1 cellular context compared by ENCODE assay signal in genomic region chr1:109910963-109911798, GRCh38.
TF ChIP-seq lines count a peak whose summit lies in the region.

No MANE protein-coding gene starts in this region.

TF ChIP-seq in HepG2, 621 proteins besides CTCF, POLR2A, EP300 and RAD21 (continued from another document):
- TF ChIP-seq ZUFSP (CRISPR knock-in tag; IDR thresholded peaks at IDR 0.05; ENCODE audit: borderline replicate concordance) (no peak), ZNF335 (CRISPR knock-in tag; IDR thresholded peaks at IDR 0.05) (no peak), ARID2 (CRISPR knock-in tag; IDR thresholded peaks at IDR 0.05; ENCODE audit: borderline replicate concordance) (peak; percentile 59; the same call in 1 of the 2 replicates), ZNF567 (CRISPR knock-in tag; IDR thresholded peaks at IDR 0.05; ENCODE audit: borderline replicate concordance) (no peak), CREB1 (IDR thresholded peaks at IDR 0.05) (no peak), CREB1 (CRISPR knock-in tag; IDR thresholded peaks at IDR 0.05) (no peak), PRMT3 (CRISPR knock-in tag; IDR thresholded peaks at IDR 0.05; ENCODE audit: borderline replicate concordance, low read depth) (no peak), ZNF441 (CRISPR knock-in tag; IDR thresholded peaks at IDR 0.05; ENCODE audit: borderline replicate concordance) (no peak; the same call in 1 of the 2 replicates), ADNP (CRISPR knock-in tag; IDR thresholded peaks at IDR 0.05) (peak; percentile 89), ZNF777 (CRISPR knock-in tag; IDR thresholded peaks at IDR 0.05) (no peak), FOSL1 (CRISPR knock-in tag; IDR thresholded peaks at IDR 0.05; ENCODE audit: borderline replicate concordance) (no peak), PATZ1 (CRISPR knock-in tag; IDR thresholded peaks at IDR 0.05) (peak; percentile 39; the same call in 1 of the 2 replicates), RBM22 (optimal IDR thresholded peaks at IDR 0.05; ENCODE audit: low read length) (no peak), ATAD3A (CRISPR knock-in tag; IDR thresholded peaks at IDR 0.05) (no peak), ZMYM3 (CRISPR knock-in tag; IDR thresholded peaks at IDR 0.05) (peak; percentile 97), HNRNPLL (IDR thresholded peaks at IDR 0.05; ENCODE audit: low read depth, low read length, poor library complexity, severe bottlenecking) (peak; percentile 4), ARHGAP35 (CRISPR knock-in tag; IDR thresholded peaks at IDR 0.05; ENCODE audit: borderline replicate concordance) (0 out of 2 replicates have a peak, but pooled peaks have one; percentile 28), NFKB2 (CRISPR knock-in tag; IDR thresholded peaks at IDR 0.05; ENCODE audit: borderline replicate concordance) (no peak), ZNF543 (CRISPR knock-in tag; IDR thresholded peaks at IDR 0.05) (0 out of 2 replicates have a peak, but pooled peaks have one; percentile 40), TOPORS (CRISPR knock-in tag; IDR thresholded peaks at IDR 0.05) (0 out of 2 replicates have a peak, but pooled peaks have one; percentile 37), ZMAT3 (CRISPR knock-in tag; conservative IDR thresholded peaks at IDR 0.05) (0 out of 2 replicates have a peak, but pooled peaks have one; percentile 14)
- TF ChIP-seq, protein P1, sequence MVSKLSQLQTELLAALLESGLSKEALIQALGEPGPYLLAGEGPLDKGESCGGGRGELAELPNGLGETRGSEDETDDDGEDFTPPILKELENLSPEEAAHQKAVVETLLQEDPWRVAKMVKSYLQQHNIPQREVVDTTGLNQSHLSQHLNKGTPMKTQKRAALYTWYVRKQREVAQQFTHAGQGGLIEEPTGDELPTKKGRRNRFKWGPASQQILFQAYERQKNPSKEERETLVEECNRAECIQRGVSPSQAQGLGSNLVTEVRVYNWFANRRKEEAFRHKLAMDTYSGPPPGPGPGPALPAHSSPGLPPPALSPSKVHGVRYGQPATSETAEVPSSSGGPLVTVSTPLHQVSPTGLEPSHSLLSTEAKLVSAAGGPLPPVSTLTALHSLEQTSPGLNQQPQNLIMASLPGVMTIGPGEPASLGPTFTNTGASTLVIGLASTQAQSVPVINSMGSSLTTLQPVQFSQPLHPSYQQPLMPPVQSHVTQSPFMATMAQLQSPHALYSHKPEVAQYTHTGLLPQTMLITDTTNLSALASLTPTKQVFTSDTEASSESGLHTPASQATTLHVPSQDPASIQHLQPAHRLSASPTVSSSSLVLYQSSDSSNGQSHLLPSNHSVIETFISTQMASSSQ (IDR thresholded peaks at IDR 0.05; ENCODE audit: low read depth): no peak
- TF ChIP-seq, protein P1 (CRISPR knock-in tag; IDR thresholded peaks at IDR 0.05; ENCODE audit: borderline replicate concordance): no peak
- TF ChIP-seq, protein P2, sequence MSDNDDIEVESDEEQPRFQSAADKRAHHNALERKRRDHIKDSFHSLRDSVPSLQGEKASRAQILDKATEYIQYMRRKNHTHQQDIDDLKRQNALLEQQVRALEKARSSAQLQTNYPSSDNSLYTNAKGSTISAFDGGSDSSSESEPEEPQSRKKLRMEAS (IDR thresholded peaks at IDR 0.05): peak; percentile 47; the same call in 1 of the 2 replicates
- TF ChIP-seq, protein P3, sequence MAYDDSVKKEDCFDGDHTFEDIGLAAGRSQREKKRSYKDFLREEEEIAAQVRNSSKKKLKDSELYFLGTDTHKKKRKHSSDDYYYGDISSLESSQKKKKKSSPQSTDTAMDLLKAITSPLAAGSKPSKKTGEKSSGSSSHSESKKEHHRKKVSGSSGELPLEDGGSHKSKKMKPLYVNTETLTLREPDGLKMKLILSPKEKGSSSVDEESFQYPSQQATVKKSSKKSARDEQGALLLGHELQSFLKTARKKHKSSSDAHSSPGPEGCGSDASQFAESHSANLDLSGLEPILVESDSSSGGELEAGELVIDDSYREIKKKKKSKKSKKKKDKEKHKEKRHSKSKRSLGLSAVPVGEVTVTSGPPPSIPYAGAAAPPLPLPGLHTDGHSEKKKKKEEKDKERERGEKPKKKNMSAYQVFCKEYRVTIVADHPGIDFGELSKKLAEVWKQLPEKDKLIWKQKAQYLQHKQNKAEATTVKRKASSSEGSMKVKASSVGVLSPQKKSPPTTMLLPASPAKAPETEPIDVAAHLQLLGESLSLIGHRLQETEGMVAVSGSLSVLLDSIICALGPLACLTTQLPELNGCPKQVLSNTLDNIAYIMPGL (CRISPR knock-in tag; IDR thresholded peaks at IDR 0.05; ENCODE audit: borderline replicate concordance in 1 of 2, low read depth in 1 of 2): peak in 1 of 2 experiments; percentile 52; a peak in 1 of 4 replicates
- TF ChIP-seq, protein P4, sequence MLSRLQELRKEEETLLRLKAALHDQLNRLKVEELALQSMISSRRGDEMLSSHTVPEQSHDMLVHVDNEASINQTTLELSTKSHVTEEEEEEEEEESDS (CRISPR knock-in tag; IDR thresholded peaks at IDR 0.05; ENCODE audit: borderline replicate concordance): no peak
- TF ChIP-seq, protein P5, sequence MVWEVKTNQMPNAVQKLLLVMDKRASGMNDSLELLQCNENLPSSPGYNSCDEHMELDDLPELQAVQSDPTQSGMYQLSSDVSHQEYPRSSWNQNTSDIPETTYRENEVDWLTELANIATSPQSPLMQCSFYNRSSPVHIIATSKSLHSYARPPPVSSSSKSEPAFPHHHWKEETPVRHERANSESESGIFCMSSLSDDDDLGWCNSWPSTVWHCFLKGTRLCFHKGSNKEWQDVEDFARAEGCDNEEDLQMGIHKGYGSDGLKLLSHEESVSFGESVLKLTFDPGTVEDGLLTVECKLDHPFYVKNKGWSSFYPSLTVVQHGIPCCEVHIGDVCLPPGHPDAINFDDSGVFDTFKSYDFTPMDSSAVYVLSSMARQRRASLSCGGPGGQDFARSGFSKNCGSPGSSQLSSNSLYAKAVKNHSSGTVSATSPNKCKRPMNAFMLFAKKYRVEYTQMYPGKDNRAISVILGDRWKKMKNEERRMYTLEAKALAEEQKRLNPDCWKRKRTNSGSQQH (CRISPR knock-in tag; IDR thresholded peaks at IDR 0.05; ENCODE audit: low read depth): 0 out of 2 replicates have a peak, but pooled peaks have one; percentile 2
